In the genomic region with DNA sequence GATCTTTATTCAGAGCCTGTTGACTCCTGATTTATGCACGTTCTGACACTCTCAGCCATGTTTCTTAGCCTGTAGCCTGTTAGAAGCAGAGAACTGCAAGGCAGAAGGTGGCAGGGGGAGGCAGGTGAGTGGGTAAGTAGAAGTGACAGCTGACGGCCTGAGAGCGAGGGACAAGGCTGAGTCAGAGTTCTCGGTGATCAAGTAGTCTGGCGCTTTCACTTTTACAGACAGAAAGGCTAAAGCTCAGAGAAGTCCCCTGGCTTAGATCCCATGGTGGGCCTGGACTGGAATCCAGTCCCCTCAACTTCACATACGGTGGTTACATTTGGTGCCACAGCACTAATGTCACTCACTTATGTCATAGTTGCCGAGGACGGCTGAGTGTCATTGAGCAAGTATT, we compare ENCODE assay signal across 11 cellular contexts.
DNase-seq lines count a peak whose midpoint lies in the region; ATAC-seq, FAIRE-seq and TF ChIP-seq lines count a peak whose summit lies in the region.
"Had no signal": no experiment of that assay in that cellular context is flagged by ENCODE, and none has a peak within 500 bp of the region (broad histone marks: within the 10 kb centered on the region; RNA-seq: fewer than 3 reads in every experiment).

No MANE protein-coding gene starts in this region.

- FAIRE-seq in GM19239 (lab: Jason Lieb, UNC) = no peak

- POLR2A ChIA-PET in OCI-LY7 (lab: Charles Lee) = no interaction called here

- peak overlapping the region in 1 of 2 donors; percentile 1 for H3K9ac ChIP-seq in colonic mucosa (ENCODE audit: low read depth in 2 of 2, low read length in 2 of 2)

- intact Hi-C loops in colonic mucosa (cut with DNase I) (no loop called here), thyroid gland (cut with DNase I) (no loop called here), OCI-LY7 (cut with micrococcal nuclease; ENCODE audit: unreplicated experiment) (no loop called here)

- BruUV-seq in OCI-LY7 (replicated peaks; lab: Mats Ljungman, UMichigan) = no TSS peak

- TF ChIP-seq POLR2A in thyroid gland (IDR thresholded peaks at IDR 0.05) (peak in 1 of 2 donors; percentile 50), GM18505 (IDR thresholded peaks at IDR 0.05; ENCODE audit: borderline replicate concordance, extremely low read depth, insufficient read depth, insufficient read length) (no peak)

- H3K79me2 ChIP-seq in OCI-LY7 (ENCODE audit: insufficient read depth, low read depth, low read length) = no peaks in the 10 kb centered on the region

- ATAC-seq in lung (ENCODE audit: insufficient read depth, low FRiP score) = peak; percentile 32
- ATAC-seq in GM18505 (IDR thresholded peaks at IDR 0.05; ENCODE audit: unreplicated experiment) = no peak
- no peak for ATAC-seq in HG03354 (IDR thresholded peaks at IDR 0.05; ENCODE audit: poor library complexity, severe bottlenecking, unreplicated experiment)

- DNase-seq in M059J (ENCODE audit: low read depth) = peak; percentile 62
- no peak for DNase-seq in colonic mucosa
- no peak for DNase-seq in lung (ENCODE audit: low spot score)
- peak; percentile 86 to 88 for DNase-seq in thyroid gland
- DNase-seq in GM19239 (ENCODE audit: insufficient read length, low spot score) = no peak
- no peak for DNase-seq in OCI-LY7 (ENCODE audit: low spot score)
- DNase-seq: activated naive CD4-positive, alpha-beta T cell treated with Interleukin-2 at 50 U/mL for 16 hours; Kasumi-1; stimulated activated CD4-positive, alpha-beta T cell treated with anti-CD3 and anti-CD28 coated beads, Interleukin-4, amount 100 ng/mL, for 4 hours had no signal

- no peaks in the 10 kb centered on the region for H4K20me1 ChIP-seq in OCI-LY7 (ENCODE audit: insufficient read depth, low read length)

- H3K9me3 ChIP-seq in colonic mucosa = no peaks in the 10 kb centered on the region
- H3K9me3 ChIP-seq in lung (ENCODE audit: control insufficient read depth in 2 of 2, insufficient read depth in 1 of 2, low read length in 1 of 2) = peaks cover 0 to 3% of the 10 kb centered on the region in 2 donors
- H3K9me3 ChIP-seq in thyroid gland = no peaks in the 10 kb centered on the region
- H3K9me3 ChIP-seq in OCI-LY7 (ENCODE audit: low read length) = no peaks in the 10 kb centered on the region

- H3K27me3 ChIP-seq in colonic mucosa (no peaks in the 10 kb centered on the region), lung (ENCODE audit: control insufficient read depth, insufficient read depth) (no peaks in the 10 kb centered on the region), thyroid gland (no peaks in the 10 kb centered on the region)

- no peak for TF ChIP-seq CTCF in colonic mucosa (IDR thresholded peaks at IDR 0.05)
- no peak for TF ChIP-seq CTCF in lung (IDR thresholded peaks at IDR 0.05; ENCODE audit: control extremely low read depth, extremely low read depth)
- no peak for TF ChIP-seq CTCF in thyroid gland (IDR thresholded peaks at IDR 0.05)
- no peak for TF ChIP-seq CTCF in OCI-LY7 (conservative IDR thresholded peaks at IDR 0.05; ENCODE audit: low read length)

- H3K4me2 ChIP-seq in OCI-LY7 (ENCODE audit: low read length) = no peak overlapping the region

- H3K4me1 ChIP-seq in colonic mucosa (peaks cover 5% of the 10 kb centered on the region), lung (ENCODE audit: control insufficient read depth in 2 of 2, insufficient read depth in 2 of 2, low read length in 2 of 2) (peaks cover 6 to 20% of the 10 kb centered on the region in 2 donors), thyroid gland (peaks cover 71 to 79% of the 10 kb centered on the region in 2 donors), OCI-LY7 (ENCODE audit: insufficient read depth, low read length, poor library complexity, severe bottlenecking) (no peaks in the 10 kb centered on the region)

- H3K9me2 ChIP-seq in OCI-LY7 (ENCODE audit: insufficient read depth, low read length) = no peaks in the 10 kb centered on the region

- CTCF ChIA-PET in OCI-LY7 (lab: Charles Lee; ENCODE audit: unreplicated experiment) = no interaction called here

- H3K36me3 ChIP-seq in colonic mucosa = no peaks in the 10 kb centered on the region
- H3K36me3 ChIP-seq in lung (ENCODE audit: control insufficient read depth in 2 of 2, insufficient read depth in 2 of 2, low read length in 2 of 2) = peaks cover 0 to 4% of the 10 kb centered on the region in 2 donors
- no peaks in the 10 kb centered on the region for H3K36me3 ChIP-seq in thyroid gland
- no peaks in the 10 kb centered on the region for H3K36me3 ChIP-seq in OCI-LY7 (ENCODE audit: insufficient read depth, low read length)

- WGBS in lung, 2 donors = 39 to 64% methylated on average over 8 of the region's 8 CpGs
- 36 to 48% methylated on average over 8 of the region's 8 CpGs for WGBS in thyroid gland, 2 donors

- H3K27ac ChIP-seq in colonic mucosa (peak overlapping the region; percentile 45), lung (ENCODE audit: low read depth in 1 of 2, low read length in 1 of 2) (peak overlapping the region; percentile 85 to 94), thyroid gland (peak overlapping the region; percentile 93 to 97 (median 96)), OCI-LY7 (ENCODE audit: low read depth, low read length, poor library complexity, severe bottlenecking) (no peak overlapping the region)

- H2AFZ ChIP-seq in OCI-LY7 (ENCODE audit: low read length) = no peak overlapping the region

- H3K4me3 ChIP-seq in colonic mucosa (no peak overlapping the region), lung (peak overlapping the region; percentile 35), thyroid gland (replicated peaks in 1 of 3) (no peak overlapping the region), OCI-LY7 (ENCODE audit: low read depth, low read length, poor library complexity, severe bottlenecking) (no peak overlapping the region)

Comparison
In these comparisons a context has a peak if more than half of its experiments do, and no peak if none do; other contexts are left out.
1. DNase-seq: peak in M059J (single experiment) and thyroid gland (2 of 2); none in colonic mucosa (single experiment), lung (single experiment), GM19239 (single experiment) and OCI-LY7 (single experiment).